Comparison of ENCODE assay signal across 9 cellular contexts in the genomic region with DNA sequence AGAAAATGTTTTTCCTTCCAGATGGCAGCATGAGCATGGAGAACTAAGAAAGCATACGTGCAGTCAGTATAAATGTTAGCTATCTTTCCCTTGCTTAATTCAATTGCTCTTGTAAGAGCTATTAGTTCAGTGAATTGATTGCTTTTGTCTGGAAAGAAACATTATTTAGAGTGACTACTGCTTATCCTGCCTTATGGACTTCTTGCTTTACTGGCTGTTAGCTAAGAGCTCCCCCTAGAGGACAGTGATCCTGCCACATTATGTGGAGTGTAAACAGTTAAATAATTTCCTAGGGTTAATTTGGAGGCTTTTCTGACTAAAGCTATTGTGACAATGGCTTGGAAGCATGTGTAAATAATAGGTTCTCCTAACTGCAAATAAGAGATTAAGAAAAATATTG.
DNase-seq lines count a peak whose midpoint lies in the region; ATAC-seq and TF ChIP-seq lines count a peak whose summit lies in the region.
"Had no signal": no experiment of that assay in that cellular context is flagged by ENCODE, and none has a peak within 500 bp of the region (broad histone marks: within the 10 kb centered on the region; RNA-seq: fewer than 3 reads in every experiment).

No MANE protein-coding gene starts in this region.

- intact Hi-C loops in MCF 10A (cut with micrococcal nuclease), result loop anchor here (1.0 to 10.0 kb wide), 3 partner anchors 19 to 245 kb away; no protein-coding TSS in a partner anchor
- intact Hi-C loops in breast epithelium (cut with DNase I; ENCODE audit: low total_unique reads), result no loop called here
- intact Hi-C loops in body of pancreas (cut with DNase I), result no loop called here

- H3K4me3 Mint-ChIP-seq in MCF 10A (ENCODE audit: unreplicated experiment), result no peak overlapping the region
- H3K4me3 Mint-ChIP-seq: activated T-cell treated with anti-CD3 and anti-CD28 coated beads, Interleukin-2, amount 50 U/mL, for 24 hours had no signal

- CTCF ChIA-PET in MCF 10A (lab: Yijun Ruan, JAX), result interaction anchor here (0.6 to 3.0 kb wide), 15 partner anchors 9 to 1053 kb away, joined by 3 to 13 read pairs (median 3); no protein-coding TSS in a partner anchor

- H4K20me1 ChIP-seq in smooth muscle cell (ENCODE audit: low read depth), result no peaks in the 10 kb centered on the region

- TF ChIP-seq POLR2A in breast epithelium (IDR thresholded peaks at IDR 0.05) (no peak), body of pancreas (IDR thresholded peaks at IDR 0.05) (no peak)

- H3F3A ChIP-seq in smooth muscle cell (ENCODE audit: low read depth), result no peaks in the 10 kb centered on the region

- H3K36me3 ChIP-seq in breast epithelium (no peaks in the 10 kb centered on the region), body of pancreas (replicated peaks in 1 of 2; ENCODE audit: insufficient read depth in 1 of 2, low read depth in 2 of 2) (no peaks in the 10 kb centered on the region), smooth muscle cell (ENCODE audit: low read depth) (no peaks in the 10 kb centered on the region)

- TF ChIP-seq CTCF in MCF 10A (IDR thresholded peaks at IDR 0.05; ENCODE audit: unreplicated experiment), result peak; percentile 68
- no peak for TF ChIP-seq CTCF in breast epithelium (IDR thresholded peaks at IDR 0.05)
- peak in 4 of 7 experiments; percentile 11 to 29 (median 19) for TF ChIP-seq CTCF in body of pancreas (IDR thresholded peaks at IDR 0.05)
- peak; percentile 70 for TF ChIP-seq CTCF in smooth muscle cell (IDR thresholded peaks at IDR 0.05; ENCODE audit: borderline replicate concordance, insufficient read depth, poor library complexity, severe bottlenecking)

- no peak overlapping the region for H3K4me3 ChIP-seq in breast epithelium
- no peak overlapping the region for H3K4me3 ChIP-seq in body of pancreas
- H3K4me3 ChIP-seq in smooth muscle cell, result no peak overlapping the region

- H2AFZ ChIP-seq in smooth muscle cell (ENCODE audit: low read depth), result no peak overlapping the region

- peaks cover 5% of the 10 kb centered on the region for H3K4me1 Mint-ChIP-seq in MCF 10A (ENCODE audit: insufficient read depth, unreplicated experiment)

- in situ Hi-C loops in G401 (cut with HindIII; ENCODE audit: low sequenced_read_pairs), result no loop called here

- no peak overlapping the region for H3K9ac ChIP-seq in smooth muscle cell (ENCODE audit: low read depth)

- H3K27ac ChIP-seq in breast epithelium (no peak overlapping the region), body of pancreas (no peak overlapping the region), smooth muscle cell (ENCODE audit: low read depth) (no peak overlapping the region)

- no peak overlapping the region for H3K27ac Mint-ChIP-seq in MCF 10A (ENCODE audit: low read depth, unreplicated experiment)
- H3K27ac Mint-ChIP-seq: activated T-cell treated with anti-CD3 and anti-CD28 coated beads, Interleukin-2, amount 50 U/mL, for 24 hours had no signal

- H3K4me1 ChIP-seq in breast epithelium (no peaks in the 10 kb centered on the region), body of pancreas (no peaks in the 10 kb centered on the region), smooth muscle cell (ENCODE audit: low read depth) (no peaks in the 10 kb centered on the region)

- ATAC-seq in body of pancreas, result no peak
- ATAC-seq in GM18873 (IDR thresholded peaks at IDR 0.05; ENCODE audit: low FRiP score, unreplicated experiment), result no peak

- H3K9me3 ChIP-seq in breast epithelium (no peaks in the 10 kb centered on the region), body of pancreas (no peaks in the 10 kb centered on the region), smooth muscle cell (replicated peaks; ENCODE audit: low read depth) (no peaks in the 10 kb centered on the region)

- DNase-seq in MCF 10A (ENCODE audit: unreplicated experiment) (peak; percentile 62), breast epithelium (ENCODE audit: low spot score in 2 of 2) (no peak), NCI-H1694 treated with DMSO at 0.1 percent for 48 hours (lab: John Stamatoyannopoulos, UW) (peak; percentile 22), body of pancreas (no peak), smooth muscle cell (lab: John Stamatoyannopoulos, UW; ENCODE audit: unreplicated experiment) (no peak), G401 (ENCODE audit: low spot score) (no peak), NCI-H446 treated with DMSO at 0.1 percent for 48 hours (lab: John Stamatoyannopoulos, UW) (no peak)
- DNase-seq: activated T-cell treated with anti-CD3 and anti-CD28 coated beads, Interleukin-2, amount 50 U/mL, for 24 hours had no signal

- H3K27me3 ChIP-seq in breast epithelium (peaks cover 0 to 40% of the 10 kb centered on the region in 2 donors), body of pancreas (no peaks in the 10 kb centered on the region), smooth muscle cell (ENCODE audit: low read depth) (no peaks in the 10 kb centered on the region)

- no TSS peak for BruUV-seq in MCF 10A (replicated peaks; lab: Mats Ljungman, UMichigan)

- H3K79me2 ChIP-seq in smooth muscle cell (ENCODE audit: low read depth), result no peaks in the 10 kb centered on the region

- no peaks in the 10 kb centered on the region for H3K36me3 Mint-ChIP-seq in MCF 10A (ENCODE audit: insufficient read depth, unreplicated experiment)

- peaks cover 8% of the 10 kb centered on the region for H3K9me3 Mint-ChIP-seq in MCF 10A (ENCODE audit: unreplicated experiment)

- POLR2A ChIA-PET in MCF 10A (lab: Yijun Ruan, JAX), result interaction anchor here (0.6 kb wide), 1 partner anchor 18 kb away, joined by 3 read pairs; no protein-coding TSS in a partner anchor

- no peak overlapping the region for H3K4me2 ChIP-seq in smooth muscle cell

- H3K27me3 Mint-ChIP-seq in MCF 10A (ENCODE audit: insufficient read depth, unreplicated experiment), result peaks cover 40% of the 10 kb centered on the region

- WGBS in body of pancreas, 2 donors, result 14 to 67% methylated on average over 1 of the region's 1 CpG
- WGBS in smooth muscle cell (ENCODE audit: low lambda C conversion rate), result 56% methylated on average over 1 of the region's 1 CpG

Comparison
In these comparisons a context has a peak if more than half of its experiments do, and no peak if none do; other contexts are left out.
1. DNase-seq: peak in MCF 10A (single experiment) and NCI-H1694 treated with DMSO at 0.1 percent for 48 hours (single experiment); none in breast epithelium (0 of 2), body of pancreas (0 of 4), smooth muscle cell (single experiment), G401 (single experiment) and NCI-H446 treated with DMSO at 0.1 percent for 48 hours (single experiment).
2. CTCF ChIP-seq: peak in MCF 10A (single experiment), body of pancreas (4 of 7) and smooth muscle cell (single experiment); none in breast epithelium (0 of 3).